34 cellular contexts compared by ENCODE assay signal in the genomic region with DNA sequence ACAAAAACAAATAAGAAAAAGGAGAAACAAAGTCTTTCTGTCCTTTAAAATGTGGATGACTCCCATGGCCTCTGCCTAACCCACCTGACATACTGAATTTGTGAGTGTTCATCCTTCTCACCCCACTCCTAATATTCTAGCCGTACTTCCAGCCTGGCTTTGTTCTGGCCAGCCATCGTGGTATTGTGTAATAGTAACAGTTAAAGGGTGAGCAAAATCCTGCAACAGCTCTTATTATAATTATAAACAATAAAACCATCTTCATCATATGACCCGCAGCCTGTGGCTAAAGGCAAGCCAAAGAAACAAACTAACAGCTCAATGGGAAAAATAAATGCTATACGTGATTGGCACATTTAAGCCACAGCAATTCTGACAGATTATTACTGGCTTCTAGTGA.
"Had no signal": no experiment of that assay in that cellular context is flagged by ENCODE, and none has a peak within 500 bp of the region (broad histone marks: within the 10 kb centered on the region; RNA-seq: fewer than 3 reads in every experiment).

No MANE protein-coding gene starts in this region.

- DNase-seq: activated CD4-positive, alpha-beta T cell treated with anti-CD3 and anti-CD28 coated beads for 36 hours; activated CD4-positive, alpha-beta T cell treated with anti-CD3 and anti-CD28 coated beads, Interleukin-2, amount 10 ng/mL, durations not matched to agents 7 days and 5 days; activated CD4-positive, alpha-beta T cell treated with anti-CD3 and anti-CD28 coated beads, Interleukin-2, amount 50 U/mL, for 48 hours; activated CD8-positive, alpha-beta T cell treated with anti-CD3 and anti-CD28 coated beads, Interleukin-2, amount 10 ng/mL, durations not matched to agents 7 days and 5 days; activated naive CD4-positive, alpha-beta T cell treated with anti-CD3 and anti-CD28 coated beads, Interleukin-2, amount 10 ng/mL, durations not matched to agents 7 days and 5 days; activated naive CD8-positive, alpha-beta T cell treated with anti-CD3 and anti-CD28 coated beads, Interleukin-2, amount 50 U/mL, for 24 hours; activated T-cell treated with anti-CD3 and anti-CD28 coated beads, Interleukin-2, amount 50 U/mL, for 4 hours; aorta; Karpas-422; KBM-7; MM.1S; MV-4-11; NCI-H1092; NCI-H1436 treated with DMSO at 0.1 percent for 48 hours; NCI-H1694 treated with DMSO at 0.1 percent for 48 hours; NCI-H2029; NCI-H345; NCI-H510A; NCI-H526; NCI-H748 treated with DMSO at 0.1 percent for 48 hours; NK-92 treated with Interleukin-12 subunit alpha and Interleukin-12 subunit beta, amount 100 ng/mL, for 24 hours; Peyer's patch; RPMI8226; SHP77 treated with DMSO at 0.1 percent for 48 hours; SK-N-SH had no signal

- H3K9me3 ChIP-seq: Peyer's patch, SJSA1, SK-N-SH had no signal

- H3K9ac ChIP-seq: SK-N-SH had no signal

- H3K4me2 ChIP-seq: SK-N-SH had no signal

- H3K36me3 Mint-ChIP-seq: activated naive CD4-positive, alpha-beta T cell treated with anti-CD3 and anti-CD28 coated beads, Interleukin-2, amount 10 ng/mL, durations not matched to agents 7 days and 5 days; activated naive CD8-positive, alpha-beta T cell had no signal

- H3K27me3 ChIP-seq: brain microvascular endothelial cell, cardiac muscle cell, Peyer's patch, SJSA1 had no signal

- H3K4me3 ChIP-seq: cardiac muscle cell, Peyer's patch, SJSA1 had no signal

- H3K9me3 Mint-ChIP-seq: activated CD4-positive, alpha-beta T cell treated with anti-CD3 and anti-CD28 coated beads, Interleukin-2, amount 10 ng/mL, durations not matched to agents 7 days and 5 days; activated T-cell treated with anti-CD3 and anti-CD28 coated beads, Interleukin-2, amount 50 U/mL, for 4 hours; activated T-helper 1 cell treated with anti-CD3 and anti-CD28 coated beads, Interleukin-12 subunit alpha, Interleukin-12 subunit beta, Interleukin-2, Interleukin-4 antibody, amounts not matched to agents 30 ng/mL and 10 ng/mL and 1 ng/mL, durations not matched to agents 14 hours and 24 hours and 36 hours; T-helper 1 cell treated with Interleukin-12 subunit alpha and Interleukin-12 subunit beta and Interleukin-4 antibody, amounts not matched to agents 30 μg/mL and 1 μg/mL, for 36 hours had no signal

- H3K27me3 Mint-ChIP-seq: activated CD4-positive, alpha-beta T cell treated with anti-CD3 and anti-CD28 coated beads for 36 hours; activated CD4-positive, alpha-beta T cell treated with anti-CD3 and anti-CD28 coated beads, Interleukin-2, amount 10 ng/mL, durations not matched to agents 7 days and 5 days; activated naive CD4-positive, alpha-beta T cell treated with anti-CD3 and anti-CD28 coated beads, Interleukin-2, amount 10 ng/mL, durations not matched to agents 7 days and 5 days; activated naive CD8-positive, alpha-beta T cell; activated naive CD8-positive, alpha-beta T cell treated with anti-CD3 and anti-CD28 coated beads, Interleukin-2, amount 50 U/mL, for 24 hours; central memory CD8-positive, alpha-beta T cell had no signal

- H3K27ac ChIP-seq: brain microvascular endothelial cell, cardiac muscle cell, Peyer's patch, SJSA1 had no signal

- H3K4me1 Mint-ChIP-seq: activated CD4-positive, alpha-beta T cell treated with anti-CD3 and anti-CD28 coated beads for 36 hours; activated CD4-positive, alpha-beta T cell treated with anti-CD3 and anti-CD28 coated beads, Interleukin-2, amount 10 ng/mL, durations not matched to agents 7 days and 5 days; activated naive CD4-positive, alpha-beta T cell treated with anti-CD3 and anti-CD28 coated beads, Interleukin-2, amount 10 ng/mL, durations not matched to agents 7 days and 5 days; activated naive CD8-positive, alpha-beta T cell treated with anti-CD3 and anti-CD28 coated beads, Interleukin-2, amount 50 U/mL, for 24 hours; central memory CD8-positive, alpha-beta T cell had no signal

- H3K4me3 Mint-ChIP-seq: activated CD4-positive, alpha-beta T cell treated with anti-CD3 and anti-CD28 coated beads for 36 hours; activated CD4-positive, alpha-beta T cell treated with anti-CD3 and anti-CD28 coated beads, Interleukin-2, amount 10 ng/mL, durations not matched to agents 7 days and 5 days; activated CD8-positive, alpha-beta T cell treated with anti-CD3 and anti-CD28 coated beads, Interleukin-2, amount 10 ng/mL, durations not matched to agents 7 days and 5 days; activated naive CD4-positive, alpha-beta T cell treated with anti-CD3 and anti-CD28 coated beads, Interleukin-2, amount 10 ng/mL, durations not matched to agents 7 days and 5 days; activated naive CD8-positive, alpha-beta T cell; activated naive CD8-positive, alpha-beta T cell treated with anti-CD3 and anti-CD28 coated beads, Interleukin-2, amount 50 U/mL, for 24 hours; activated T-cell treated with anti-CD3 and anti-CD28 coated beads, Interleukin-2, amount 50 U/mL, for 4 hours; activated T-helper 1 cell treated with anti-CD3 and anti-CD28 coated beads, Interleukin-12 subunit alpha, Interleukin-12 subunit beta, Interleukin-2, Interleukin-4 antibody, amounts not matched to agents 30 ng/mL and 10 ng/mL and 1 ng/mL, durations not matched to agents 14 hours and 24 hours and 36 hours; central memory CD8-positive, alpha-beta T cell; T-helper 1 cell treated with Interleukin-12 subunit alpha and Interleukin-12 subunit beta and Interleukin-4 antibody, amounts not matched to agents 30 μg/mL and 1 μg/mL, for 36 hours; T-helper 2 cell treated with Interferon-gamma antibody and Interleukin-4, amounts not matched to agents 5 μg/mL and 100 μg/mL, for 36 hours had no signal

- H3K4me1 ChIP-seq: Peyer's patch, SJSA1 had no signal

- H3K27ac Mint-ChIP-seq: activated CD4-positive, alpha-beta T cell treated with anti-CD3 and anti-CD28 coated beads for 36 hours; activated CD4-positive, alpha-beta T cell treated with anti-CD3 and anti-CD28 coated beads, Interleukin-2, amount 10 ng/mL, durations not matched to agents 7 days and 5 days; activated CD8-positive, alpha-beta T cell treated with anti-CD3 and anti-CD28 coated beads, Interleukin-2, amount 10 ng/mL, durations not matched to agents 7 days and 5 days; activated naive CD4-positive, alpha-beta T cell treated with anti-CD3 and anti-CD28 coated beads, Interleukin-2, amount 10 ng/mL, durations not matched to agents 7 days and 5 days; activated naive CD8-positive, alpha-beta T cell; activated naive CD8-positive, alpha-beta T cell treated with anti-CD3 and anti-CD28 coated beads, Interleukin-2, amount 50 U/mL, for 24 hours; activated T-helper 1 cell treated with anti-CD3 and anti-CD28 coated beads, Interleukin-12 subunit alpha, Interleukin-12 subunit beta, Interleukin-2, Interleukin-4 antibody, amounts not matched to agents 30 ng/mL and 10 ng/mL and 1 ng/mL, durations not matched to agents 14 hours and 24 hours and 36 hours; T-helper 1 cell treated with Interleukin-12 subunit alpha and Interleukin-12 subunit beta and Interleukin-4 antibody, amounts not matched to agents 30 μg/mL and 1 μg/mL, for 36 hours; T-helper 2 cell treated with Interferon-gamma antibody and Interleukin-4, amounts not matched to agents 5 μg/mL and 100 μg/mL, for 36 hours had no signal

- ATAC-seq: activated CD4-positive, alpha-beta T cell treated with anti-CD3 and anti-CD28 coated beads for 36 hours; activated CD8-positive, alpha-beta T cell treated with anti-CD3 and anti-CD28 coated beads, Interleukin-2, amount 10 ng/mL, durations not matched to agents 7 days and 5 days; activated naive CD8-positive, alpha-beta T cell treated with anti-CD3 and anti-CD28 coated beads, Interleukin-2, amount 50 U/mL, for 24 hours; activated T-cell treated with anti-CD3 and anti-CD28 coated beads, Interleukin-2, amount 50 U/mL, for 4 hours; PC-3 had no signal

- H3K36me3 ChIP-seq: brain microvascular endothelial cell, cardiac muscle cell, Peyer's patch, SJSA1 had no signal
